ENCODE assay signal across 26 cellular contexts in genomic region chr10:111488668-111489067, GRCh38.
"Had no signal": no experiment of that assay in that cellular context is flagged by ENCODE, and none has a peak within 500 bp of the region (broad histone marks: within the 10 kb centered on the region; RNA-seq: fewer than 3 reads in every experiment).

No MANE protein-coding gene starts in this region.

- H3K4me1 ChIP-seq: adrenal gland, body of pancreas had no signal

- H3K27ac ChIP-seq: adrenal gland, body of pancreas, epithelial cell of prostate had no signal

- H3K4me3 ChIP-seq: adrenal gland, body of pancreas had no signal

- H3K27me3 ChIP-seq: adrenal gland, body of pancreas had no signal

- DNase-seq: activated CD4-positive, alpha-beta memory T cell treated with anti-CD3 and anti-CD28 coated beads for 36 hours; activated CD4-positive, alpha-beta T cell treated with anti-CD3 and anti-CD28 coated beads for 36 hours; activated CD4-positive, alpha-beta T cell treated with anti-CD3 and anti-CD28 coated beads, Interleukin-2, amount 10 ng/mL, durations not matched to agents 24 days and 14 days; activated CD4-positive, CD25-positive, alpha-beta regulatory T cell; activated CD4-positive, CD25-positive, alpha-beta regulatory T cell treated with anti-CD3 and anti-CD28 coated beads, Interleukin-2, amount 50 U/mL, for 72 hours; activated CD8-positive, alpha-beta memory T cell treated with anti-CD3 and anti-CD28 coated beads, Interleukin-2, amount 10 ng/mL, durations not matched to agents 7 days and 5 days; activated CD8-positive, alpha-beta memory T cell treated with anti-CD3 and anti-CD28 coated beads, Interleukin-2, amount 50 U/mL, for 4 hours; activated CD8-positive, alpha-beta T cell treated with anti-CD3 and anti-CD28 coated beads, Interleukin-2, amount 10 ng/mL, durations not matched to agents 7 days and 5 days; activated effector memory CD4-positive, alpha-beta T cell treated with anti-CD3 and anti-CD28 coated beads, Interleukin-2, amount 50 U/mL, for 16 hours; activated naive CD4-positive, alpha-beta T cell treated with anti-CD3 and anti-CD28 coated beads for 36 hours; activated naive CD8-positive, alpha-beta T cell treated with anti-CD3 and anti-CD28 coated beads for 36 hours; activated naive CD8-positive, alpha-beta T cell treated with anti-CD3 and anti-CD28 coated beads, Interleukin-2, amount 50 U/mL, for 24 hours; activated T-cell treated with anti-CD3 and anti-CD28 coated beads, Interleukin-2, amount 50 U/mL, for 1 hour; activated T-cell treated with anti-CD3 and anti-CD28 coated beads, Interleukin-2, amount 50 U/mL, for 48 hours; adrenal gland; amygdala; aorta; body of pancreas; cortex of kidney; dermis blood vessel endothelial cell; effector CD4-positive, alpha-beta T cell; effector memory CD8-positive, alpha-beta T cell; foreskin fibroblast; head of caudate nucleus; T-helper 2 cell had no signal

- ATAC-seq: activated CD4-positive, alpha-beta T cell treated with anti-CD3 and anti-CD28 coated beads for 36 hours; activated CD8-positive, alpha-beta memory T cell treated with anti-CD3 and anti-CD28 coated beads, Interleukin-2, amount 10 ng/mL, durations not matched to agents 7 days and 5 days; activated CD8-positive, alpha-beta T cell treated with anti-CD3 and anti-CD28 coated beads, Interleukin-2, amount 10 ng/mL, durations not matched to agents 7 days and 5 days; activated naive CD8-positive, alpha-beta T cell treated with anti-CD3 and anti-CD28 coated beads, Interleukin-2, amount 50 U/mL, for 24 hours; body of pancreas; effector memory CD8-positive, alpha-beta T cell had no signal

- H3K36me3 ChIP-seq: adrenal gland had no signal
